27 cellular contexts compared by ENCODE assay signal in genomic region chrX:2921193-2921592, GRCh38.
"Had no signal": no experiment of that assay in that cellular context is flagged by ENCODE, and none has a peak within 500 bp of the region (broad histone marks: within the 10 kb centered on the region; RNA-seq: fewer than 3 reads in every experiment).

No MANE protein-coding gene starts in this region.

- ATAC-seq: mucosa of descending colon; naive thymus-derived CD8-positive, alpha-beta T cell; right lobe of liver; stimulated activated naive B cell treated with anti-CD40 and anti-IgM and Interleukin-4, amounts not matched to agents 10 μg/mL and 1 μg/mL and 100 μg/mL, for 72 hours; stimulated activated naive CD8-positive, alpha-beta T cell treated with anti-CD3 and anti-CD28 coated beads, Interleukin-15, Interleukin-2, amounts not matched to agents 100 U/mL and 50 U/mL, for 24 hours had no signal

- H3K27ac ChIP-seq: left ventricle myocardium inferior, neural progenitor cell, neutrophil, right atrium auricular region, right lobe of liver, stomach, testis, thyroid gland, transverse colon, upper lobe of left lung, vagina had no signal

- H3K9ac ChIP-seq: neural progenitor cell had no signal

- H3K4me2 ChIP-seq: neural progenitor cell had no signal

- H3K4me1 Mint-ChIP-seq: immature natural killer cell; naive thymus-derived CD8-positive, alpha-beta T cell; nephron had no signal

- H3K27ac Mint-ChIP-seq: immature natural killer cell; naive thymus-derived CD8-positive, alpha-beta T cell; neural progenitor cell; progenitor cell of endocrine pancreas; stimulated activated naive B cell treated with anti-CD40 and anti-IgM and Interleukin-4, amounts not matched to agents 10 μg/mL and 1 μg/mL and 100 μg/mL, for 72 hours had no signal

- H3K36me3 ChIP-seq: neural progenitor cell, transverse colon had no signal

- FAIRE-seq: islet of Langerhans had no signal

- H3K4me3 ChIP-seq: left ventricle myocardium inferior, lung, mucosa of descending colon, neural progenitor cell, right atrium auricular region, right lobe of liver, stomach, testis, thyroid gland, transverse colon, upper lobe of left lung, vagina had no signal

- H3K4me1 ChIP-seq: left ventricle myocardium inferior, right atrium auricular region, right lobe of liver, stomach, testis, thyroid gland, transverse colon, upper lobe of left lung, vagina had no signal

- H3K27me3 Mint-ChIP-seq: naive thymus-derived CD8-positive, alpha-beta T cell; progenitor cell of endocrine pancreas; stimulated activated naive B cell treated with anti-CD40 and anti-IgM and Interleukin-4, amounts not matched to agents 10 μg/mL and 1 μg/mL and 100 μg/mL, for 72 hours had no signal

- H3K9me3 ChIP-seq: left ventricle myocardium inferior, mucosa of descending colon, neutrophil, right atrium auricular region, right lobe of liver, stomach, testis, thyroid gland, transverse colon, upper lobe of left lung, vagina had no signal

- H3K27me3 ChIP-seq: neural progenitor cell, neutrophil, right atrium auricular region, right lobe of liver, stomach, testis, thyroid gland, transverse colon, upper lobe of left lung, vagina had no signal

- H3K9me3 Mint-ChIP-seq: immature natural killer cell had no signal

- DNase-seq: hypothalamus; immature natural killer cell; left ventricle myocardium inferior; midbrain; mucosa of descending colon; naive thymus-derived CD8-positive, alpha-beta T cell; occipital lobe; right lobe of liver; stimulated activated CD4-positive, alpha-beta T cell treated with anti-CD3 and anti-CD28 coated beads, Interleukin-12 subunit alpha, Interleukin-12 subunit beta, amount 100 ng/mL, for 4 hours; stimulated activated CD4-positive, alpha-beta T cell treated with anti-CD3 and anti-CD28 coated beads, Interleukin-15, amount 100 ng/mL, for 24 hours; stimulated activated CD4-positive, alpha-beta T cell treated with anti-CD3 and anti-CD28 coated beads, Interleukin-2, amount 100 ng/mL, for 24 hours; stimulated activated CD4-positive, alpha-beta T cell treated with anti-CD3 and anti-CD28 coated beads, Interleukin-4, amount 100 ng/mL, for 1 hour; stimulated activated naive B cell treated with anti-CD40 and anti-IgM and Interleukin-4, amounts not matched to agents 10 μg/mL and 1 μg/mL and 100 μg/mL, for 72 hours; stimulated activated naive CD8-positive, alpha-beta T cell treated with anti-CD3 and anti-CD28 coated beads, Interleukin-15, Interleukin-2, amounts not matched to agents 100 U/mL and 50 U/mL, for 24 hours; stomach; testis; thyroid gland; transverse colon had no signal

- H2AFZ ChIP-seq: neural progenitor cell had no signal

- H3K4me3 Mint-ChIP-seq: immature natural killer cell; naive thymus-derived CD8-positive, alpha-beta T cell; nephron; neural progenitor cell; stimulated activated naive B cell treated with anti-CD40 and anti-IgM and Interleukin-4, amounts not matched to agents 10 μg/mL and 1 μg/mL and 100 μg/mL, for 72 hours had no signal
